1 cellular context compared by ENCODE assay signal in genomic region chr13:46354143-46355087, GRCh38.
TF ChIP-seq lines count a peak whose summit lies in the region.

No MANE protein-coding gene starts in this region.

TF ChIP-seq in K562, 482 proteins besides CTCF, POLR2A, EP300 and RAD21 (continued from another document and continues in another):
- no peak for TF ChIP-seq ATF6 (CRISPR knock-in tag; IDR thresholded peaks at IDR 0.05)
- TF ChIP-seq ZNF217 (CRISPR knock-in tag; IDR thresholded peaks at IDR 0.05): no peak
- TF ChIP-seq NR2C1 (IDR thresholded peaks at IDR 0.05): no peak
- TF ChIP-seq NR2C1 (tag; IDR thresholded peaks at IDR 0.05): no peak
- peak in 1 of 2 experiments; percentile 79; a peak in 2 of 4 replicates for TF ChIP-seq TRIM24 (IDR thresholded peaks at IDR 0.05)
- TF ChIP-seq PTTG1 (tag; IDR thresholded peaks at IDR 0.05; ENCODE audit: low read depth): no peak
- 0 out of 2 replicates have a peak, but pooled peaks have one; percentile 25 for TF ChIP-seq DPF2 (IDR thresholded peaks at IDR 0.05)
- TF ChIP-seq SMARCA4 (IDR thresholded peaks at IDR 0.05): peak; percentile 41; the same call in 1 of the 2 replicates
- TF ChIP-seq RBM25 (IDR thresholded peaks at IDR 0.05; ENCODE audit: low read depth, low read length, severe bottlenecking): peak; percentile 53
- TF ChIP-seq ZNF316 (IDR thresholded peaks at IDR 0.05): peak; percentile 47
- no peak for TF ChIP-seq HNRNPUL1 (IDR thresholded peaks at IDR 0.05; ENCODE audit: low read length)
- no peak for TF ChIP-seq HMG20B (CRISPR knock-in tag; IDR thresholded peaks at IDR 0.05)
- no peak for TF ChIP-seq SMARCA5 (IDR thresholded peaks at IDR 0.05)
- TF ChIP-seq E4F1 (CRISPR knock-in tag; IDR thresholded peaks at IDR 0.05; ENCODE audit: borderline replicate concordance): no peak
- no peak for TF ChIP-seq ZNF830 (CRISPR knock-in tag; IDR thresholded peaks at IDR 0.05)
- TF ChIP-seq ZNF589 (CRISPR knock-in tag; IDR thresholded peaks at IDR 0.05; ENCODE audit: low read depth): no peak
- no peak for TF ChIP-seq WHSC1 (IDR thresholded peaks at IDR 0.05; ENCODE audit: low read length)
- no peak for TF ChIP-seq ZNF511 (CRISPR knock-in tag; IDR thresholded peaks at IDR 0.05)
- no peak for TF ChIP-seq ZBTB5 (IDR thresholded peaks at IDR 0.05)
- no peak for TF ChIP-seq HES1 (IDR thresholded peaks at IDR 0.05; ENCODE audit: low read depth)
- no peak for TF ChIP-seq STAT6 (CRISPR knock-in tag; IDR thresholded peaks at IDR 0.05)
- no peak for TF ChIP-seq ZNF398 (CRISPR knock-in tag; IDR thresholded peaks at IDR 0.05)
- TF ChIP-seq ZFPM2 (CRISPR knock-in tag; IDR thresholded peaks at IDR 0.05): no peak
- no peak for TF ChIP-seq USF1 (CRISPR knock-in tag; IDR thresholded peaks at IDR 0.05)
- TF ChIP-seq TCF3 (CRISPR knock-in tag; IDR thresholded peaks at IDR 0.05): no peak; the same call in 1 of the 2 replicates
- no peak for TF ChIP-seq EGR1 (conservative IDR thresholded peaks at IDR 0.05)
- no peak for TF ChIP-seq FOS (IDR thresholded peaks at IDR 0.05; ENCODE audit: extremely low read depth, insufficient read length)
- TF ChIP-seq NFRKB (IDR thresholded peaks at IDR 0.05; ENCODE audit: low read depth): no peak
- no peak for TF ChIP-seq HMG20A (CRISPR knock-in tag; conservative IDR thresholded peaks at IDR 0.05)
- TF ChIP-seq ATF3 (IDR thresholded peaks at IDR 0.05): peak; percentile 72
- TF ChIP-seq ATF3 (CRISPR knock-in tag; conservative IDR thresholded peaks at IDR 0.05): no peak
- TF ChIP-seq FOSL1 (tag; conservative IDR thresholded peaks at IDR 0.05): peak; percentile 95
- TF ChIP-seq ZFP30 (CRISPR knock-in tag; IDR thresholded peaks at IDR 0.05; ENCODE audit: borderline replicate concordance): no peak
- no peak for TF ChIP-seq ZBTB40 (IDR thresholded peaks at IDR 0.05)
- no peak for TF ChIP-seq ZBTB40 (CRISPR knock-in tag; IDR thresholded peaks at IDR 0.05)
- TF ChIP-seq HNRNPK (IDR thresholded peaks at IDR 0.05; ENCODE audit: low read depth, low read length, poor library complexity, severe bottlenecking): no peak
- peak; percentile 68 for TF ChIP-seq JUND (IDR thresholded peaks at IDR 0.05; ENCODE audit: borderline replicate concordance, low read depth, low read length)
- peak; percentile 52; the same call in 1 of the 3 replicates for TF ChIP-seq JUND (tag; IDR thresholded peaks at IDR 0.05; ENCODE audit: borderline replicate concordance, low read depth, low read length)
- no peak for TF ChIP-seq SPI1 (IDR thresholded peaks at IDR 0.05; ENCODE audit: borderline replicate concordance, low read depth, low read length)
